25 cellular contexts compared by ENCODE assay signal in genomic region chr3:127485396-127486170, GRCh38.
DNase-seq lines count a peak whose midpoint lies in the region; TF ChIP-seq lines count a peak whose summit lies in the region.
"Had no signal": no experiment of that assay in that cellular context is flagged by ENCODE, and none has a peak within 500 bp of the region (broad histone marks: within the 10 kb centered on the region; RNA-seq: fewer than 3 reads in every experiment).

No MANE protein-coding gene starts in this region.

- no peak overlapping the region for H3K9ac ChIP-seq in GM23248

- intact Hi-C loops in spleen (cut with DNase I; ENCODE audit: low total_unique reads) = no loop called here

- no peaks in the 10 kb centered on the region for H3K9me2 ChIP-seq in GM23248 (ENCODE audit: insufficient read depth)

- in situ Hi-C loops in GM23248 (cut with MboI) = no loop called here

- no peaks in the 10 kb centered on the region for H4K20me1 ChIP-seq in GM23248 (ENCODE audit: insufficient read depth)

- no peak overlapping the region for H3K4me3 Mint-ChIP-seq in activated T-cell treated with anti-CD3 and anti-CD28 coated beads, Interleukin-2, amount 50 U/mL, for 24 hours
- H3K4me3 Mint-ChIP-seq: immature natural killer cell; neural crest cell; stimulated activated naive CD8-positive, alpha-beta T cell treated with anti-CD3 and anti-CD28 coated beads, Interleukin-15, amount 100 ng/mL, for 72 hours had no signal

- 0 out of 2 replicates have a peak, but pooled peaks cover 3% of the 10 kb centered on the region for H3F3A ChIP-seq in GM23248 (ENCODE audit: insufficient read depth)

- no peak overlapping the region for H3K27ac ChIP-seq in GM23248
- no peak overlapping the region for H3K27ac ChIP-seq in spleen
- H3K27ac ChIP-seq: hepatocyte, tibial nerve, WERI-Rb-1 had no signal

- H3K9me3 ChIP-seq in GM23248 (ENCODE audit: low read depth) = no peaks in the 10 kb centered on the region
- H3K9me3 ChIP-seq in spleen = no peaks in the 10 kb centered on the region
- H3K9me3 ChIP-seq: mucosa of descending colon, tibial nerve had no signal

- no peaks in the 10 kb centered on the region for H3K9me3 Mint-ChIP-seq in activated T-cell treated with anti-CD3 and anti-CD28 coated beads, Interleukin-2, amount 50 U/mL, for 24 hours
- H3K9me3 Mint-ChIP-seq: immature natural killer cell; neural crest cell; stimulated activated naive CD8-positive, alpha-beta T cell treated with anti-CD3 and anti-CD28 coated beads, Interleukin-15, amount 100 ng/mL, for 72 hours had no signal

- TF ChIP-seq POLR2A in spleen (IDR thresholded peaks at IDR 0.05) = no peak

- no peaks in the 10 kb centered on the region for H3K79me2 ChIP-seq in GM23248 (ENCODE audit: insufficient read depth)
- H3K79me2 ChIP-seq: hepatocyte had no signal

- peaks cover 31% of the 10 kb centered on the region for H3K4me1 Mint-ChIP-seq in activated T-cell treated with anti-CD3 and anti-CD28 coated beads, Interleukin-2, amount 50 U/mL, for 24 hours (ENCODE audit: low read depth)

- H3K36me3 ChIP-seq in GM23248 (ENCODE audit: low read depth) (no peaks in the 10 kb centered on the region), spleen (no peaks in the 10 kb centered on the region)
- H3K36me3 ChIP-seq: tibial nerve, WERI-Rb-1 had no signal

- no peaks in the 10 kb centered on the region for H3K36me3 Mint-ChIP-seq in activated T-cell treated with anti-CD3 and anti-CD28 coated beads, Interleukin-2, amount 50 U/mL, for 24 hours (ENCODE audit: low read depth)
- H3K36me3 Mint-ChIP-seq: immature natural killer cell had no signal

- no peak overlapping the region for H3K4me2 ChIP-seq in GM23248 (ENCODE audit: unreplicated experiment)
- H3K4me2 ChIP-seq: hepatocyte had no signal

- peaks cover 75% of the 10 kb centered on the region for H3K27me3 Mint-ChIP-seq in activated T-cell treated with anti-CD3 and anti-CD28 coated beads, Interleukin-2, amount 50 U/mL, for 24 hours

- no peak overlapping the region for H3K27ac Mint-ChIP-seq in activated T-cell treated with anti-CD3 and anti-CD28 coated beads, Interleukin-2, amount 50 U/mL, for 24 hours
- H3K27ac Mint-ChIP-seq: immature natural killer cell; stimulated activated naive CD8-positive, alpha-beta T cell treated with anti-CD3 and anti-CD28 coated beads, Interleukin-15, amount 100 ng/mL, for 72 hours had no signal

- no peak for TF ChIP-seq CTCF in spleen (IDR thresholded peaks at IDR 0.05 in 8 of 11, conservative IDR thresholded peaks at IDR 0.05 in 3 of 11)

- H3K4me1 ChIP-seq in GM23248 (ENCODE audit: insufficient read depth) = 0 out of 2 replicates have a peak, but pooled peaks cover 4% of the 10 kb centered on the region
- peaks cover 0 to 4% (median 0%) of the 10 kb centered on the region in 6 donors for H3K4me1 ChIP-seq in spleen
- H3K4me1 ChIP-seq: tibial nerve had no signal

- H3K27me3 ChIP-seq in GM23248 (replicated peaks; ENCODE audit: insufficient read depth) (peaks cover 16% of the 10 kb centered on the region), spleen (replicated peaks in 1 of 7) (peaks cover 0 to 38% (median 0%) of the 10 kb centered on the region in 7 donors)
- H3K27me3 ChIP-seq: hepatocyte, tibial nerve had no signal

- WGBS in GM23248 (ENCODE audit: low coverage in 1 of 2, low lambda C conversion rate in 2 of 2, missing lambda C conversion rate in 2 of 2), 2 experiments = 75 to 79% methylated on average over 8 of the region's 8 CpGs
- 69 to 81% (median 70%) methylated on average over 8 of the region's 8 CpGs for WGBS in spleen, 5 donors

- H2AFZ ChIP-seq in GM23248 = no peak overlapping the region
- H2AFZ ChIP-seq: hepatocyte had no signal

- peak; percentile 18 for DNase-seq in activated T-cell treated with anti-CD3 and anti-CD28 coated beads, Interleukin-2, amount 50 U/mL, for 24 hours
- DNase-seq in activated T-cell treated with anti-CD3 and anti-CD28 coated beads, Interleukin-2, amount 50 U/mL, for 1 hour = no peak
- DNase-seq in GM23248 (peak; percentile 24), islet precursor cell (peak; percentile 37), spleen (peak; percentile 49), NCI-H2029 treated with DMSO at 0.1 percent for 48 hours (lab: John Stamatoyannopoulos, UW) (no peak), NCI-H2196 treated with DMSO at 0.1 percent for 48 hours (lab: John Stamatoyannopoulos, UW; ENCODE audit: unreplicated experiment) (no peak)
- DNase-seq in activated CD4-positive, alpha-beta T cell treated with anti-CD3 and anti-CD28 coated beads for 48 hours = no peak
- DNase-seq: activated CD4-positive, alpha-beta T cell treated with anti-CD3 and anti-CD28 coated beads, Interleukin-2, amount 50 U/mL, for 1 hour; cerebellar nuclear complex; erythroblast; foreskin melanocyte; immature natural killer cell; left ventricle myocardium superior; MM.1S; mucosa of descending colon; NCI-H1436 treated with DMSO at 0.1 percent for 48 hours; NCI-H526; small intestine; stimulated activated CD4-positive, alpha-beta T cell treated with anti-CD3 and anti-CD28 coated beads, Interleukin-4, amount 100 ng/mL, for 1 hour; WERI-Rb-1 had no signal

- H3K4me3 ChIP-seq in GM23248 = no peak overlapping the region
- no peak overlapping the region for H3K4me3 ChIP-seq in spleen
- H3K4me3 ChIP-seq: hepatocyte, mucosa of descending colon, tibial nerve had no signal

Comparison
In these comparisons a context has a peak if more than half of its experiments do, and no peak if none do; other contexts are left out.
1. DNase-seq: peak in activated T-cell treated with anti-CD3 and anti-CD28 coated beads, Interleukin-2, amount 50 U/mL, for 24 hours (single experiment), GM23248 (single experiment), islet precursor cell (single experiment) and spleen (single experiment); none in activated T-cell treated with anti-CD3 and anti-CD28 coated beads, Interleukin-2, amount 50 U/mL, for 1 hour (single experiment), activated CD4-positive, alpha-beta T cell treated with anti-CD3 and anti-CD28 coated beads for 48 hours (single experiment), NCI-H2029 treated with DMSO at 0.1 percent for 48 hours (single experiment) and NCI-H2196 treated with DMSO at 0.1 percent for 48 hours (single experiment).